In genomic region chr12:39723831-39724230, GRCh38 we compare ENCODE assay signal across 13 cellular contexts.
DNase-seq lines count a peak whose midpoint lies in the region; ATAC-seq and TF ChIP-seq lines count a peak whose summit lies in the region.
"Had no signal": no experiment of that assay in that cellular context is flagged by ENCODE, and none has a peak within 500 bp of the region (broad histone marks: within the 10 kb centered on the region; RNA-seq: fewer than 3 reads in every experiment).

No MANE protein-coding gene starts in this region.

- 22 to 30% (median 26%) methylated on average over 6 of the region's 6 CpGs for WGBS in psoas muscle, 3 donors

- H4K20me1 ChIP-seq in GM23338 (replicated peaks; ENCODE audit: insufficient read depth) (no peaks in the 10 kb centered on the region), PC-3 (ENCODE audit: low read length) (no peaks in the 10 kb centered on the region)

- H3K9ac ChIP-seq in PC-3 (ENCODE audit: low read length), result no peak overlapping the region

- H3K4me1 Mint-ChIP-seq in GM23338, result peaks cover 2% of the 10 kb centered on the region; the same call in 2 of the 3 replicates

- no peaks in the 10 kb centered on the region for H3K27me3 ChIP-seq in GM23338 (ENCODE audit: insufficient read depth)
- peaks cover 12% of the 10 kb centered on the region; the same call in 1 of the 2 replicates for H3K27me3 ChIP-seq in PC-3 (ENCODE audit: low read length)
- H3K27me3 ChIP-seq in psoas muscle (ENCODE audit: insufficient read depth in 3 of 3, low read length in 2 of 3), result no peaks in the 10 kb centered on the region

- H3K9me3 Mint-ChIP-seq in GM23338, result peaks cover 7% of the 10 kb centered on the region; the same call in 1 of the 3 replicates

- TF ChIP-seq CTCF in GM23338 (conservative IDR thresholded peaks at IDR 0.05; ENCODE audit: low read depth in 2 of 2) (no peak), PC-3 (conservative IDR thresholded peaks at IDR 0.05; ENCODE audit: low read depth, low read length) (no peak), psoas muscle (IDR thresholded peaks at IDR 0.05) (no peak)

- H3K36me3 ChIP-seq in GM23338 (ENCODE audit: insufficient read depth), result no peaks in the 10 kb centered on the region
- no peaks in the 10 kb centered on the region for H3K36me3 ChIP-seq in PC-3 (ENCODE audit: low read depth, low read length)
- no peaks in the 10 kb centered on the region for H3K36me3 ChIP-seq in psoas muscle (ENCODE audit: insufficient read depth in 1 of 2, low read depth in 1 of 2)

- H3K4me1 ChIP-seq in GM23338 (ENCODE audit: insufficient read depth), result 0 out of 2 replicates have a peak, but pooled peaks cover 3% of the 10 kb centered on the region
- peaks cover 7% of the 10 kb centered on the region; the same call in 1 of the 2 replicates for H3K4me1 ChIP-seq in PC-3 (ENCODE audit: insufficient read depth, low read length)
- H3K4me1 ChIP-seq in psoas muscle, result no peaks in the 10 kb centered on the region

- no peaks in the 10 kb centered on the region for H3F3A ChIP-seq in GM23338 (replicated peaks; ENCODE audit: low read depth)
- no peaks in the 10 kb centered on the region for H3F3A ChIP-seq in PC-3 (ENCODE audit: low read length, unreplicated experiment)

- intact Hi-C loops in PC-3 (cut with micrococcal nuclease) (no loop called here), psoas muscle (cut with DNase I) (no loop called here)

- H2AFZ ChIP-seq in GM23338 (peak overlapping the region; percentile 26; the same call in 1 of the 2 replicates), PC-3 (ENCODE audit: low read length) (no peak overlapping the region)

- H3K4me3 Mint-ChIP-seq in GM23338, result no peak overlapping the region
- H3K4me3 Mint-ChIP-seq: HFFc6 had no signal

- no peak overlapping the region for H3K4me3 ChIP-seq in GM23338
- H3K4me3 ChIP-seq in PC-3 (ENCODE audit: low read length), result no peak overlapping the region
- H3K4me3 ChIP-seq in psoas muscle, result no peak overlapping the region

- POLR2A ChIA-PET in PC-3 (lab: Charles Lee; ENCODE audit: unreplicated experiment), result no interaction called here

- H3K36me3 Mint-ChIP-seq in GM23338 (ENCODE audit: low read depth), result no peaks in the 10 kb centered on the region; the same call in 2 of the 3 replicates

- H3K9me2 ChIP-seq in GM23338 (ENCODE audit: insufficient read depth) (no peaks in the 10 kb centered on the region), PC-3 (replicated peaks; ENCODE audit: low read length) (no peaks in the 10 kb centered on the region)

- CTCF ChIA-PET in PC-3 (lab: Charles Lee), result no interaction called here

- no TSS peak for BruUV-seq in PC-3 (replicated peaks; lab: Mats Ljungman, UMichigan)

- no peaks in the 10 kb centered on the region for H3K9me3 ChIP-seq in PC-3 (ENCODE audit: low read length)
- H3K9me3 ChIP-seq in psoas muscle, result no peaks in the 10 kb centered on the region

- no peaks in the 10 kb centered on the region for H3K79me2 ChIP-seq in GM23338 (replicated peaks; ENCODE audit: insufficient read depth)
- H3K79me2 ChIP-seq in PC-3 (ENCODE audit: low read length), result no peaks in the 10 kb centered on the region

- H3K27ac Mint-ChIP-seq in GM23338, result no peak overlapping the region
- H3K27ac Mint-ChIP-seq: HFFc6 had no signal

- H3K27me3 Mint-ChIP-seq in GM23338 (ENCODE audit: insufficient read depth, low read depth, poor library complexity), result peaks cover 1% of the 10 kb centered on the region

- H3K27ac ChIP-seq in GM23338 (ENCODE audit: low read depth) (no peak overlapping the region), PC-3 (ENCODE audit: low read length) (no peak overlapping the region), psoas muscle (no peak overlapping the region)

- H3K4me2 ChIP-seq in GM23338, result no peak overlapping the region
- no peak overlapping the region for H3K4me2 ChIP-seq in PC-3 (ENCODE audit: low read length)

- ATAC-seq in GM23338 (no peak), PC-3 (peak; percentile 100), psoas muscle (no peak)

- DNase-seq in AG08395 (ENCODE audit: low spot score), result peak; percentile 23
- DNase-seq in GM23338 (ENCODE audit: low spot score), result no peak
- DNase-seq in PC-3, result peak; percentile 68
- DNase-seq in fibroblast of gingiva (ENCODE audit: low read depth), result peak; percentile 91
- DNase-seq in NCI-H2227 (lab: John Stamatoyannopoulos, UW; ENCODE audit: unreplicated experiment), result no peak
- DNase-seq in NK-92 treated with Interleukin-12 subunit alpha and Interleukin-12 subunit beta, amount 100 ng/mL, for 24 hours (lab: John Stamatoyannopoulos, UW), result no peak
- DNase-seq in psoas muscle, result no peak
- no peak for DNase-seq in effector CD4-positive, alpha-beta T cell
- DNase-seq: activated CD8-positive, alpha-beta memory T cell treated with anti-CD3 and anti-CD28 coated beads for 24 hours; DND-41; effector CD8-positive, alpha-beta T cell; HFFc6; NCI-H1417 treated with DMSO at 0.1 percent for 48 hours had no signal

TF ChIP-seq in GM23338, 12 proteins besides CTCF, POLR2A, EP300 and RAD21 (continues in another document):
- no peak for TF ChIP-seq ETS1 (IDR thresholded peaks at IDR 0.05)
- TF ChIP-seq ZNF114 (CRISPR knock-in tag; IDR thresholded peaks at IDR 0.05), result no peak
- no peak for TF ChIP-seq EZH2 (IDR thresholded peaks at IDR 0.05; ENCODE audit: low read depth, unreplicated experiment)
- TF ChIP-seq JUNB (IDR thresholded peaks at IDR 0.05; ENCODE audit: unreplicated experiment), result no peak
- TF ChIP-seq EZH2phosphoT487 (IDR thresholded peaks at IDR 0.05; ENCODE audit: unreplicated experiment), result no peak
- TF ChIP-seq ZNF462 (CRISPR knock-in tag; IDR thresholded peaks at IDR 0.05), result no peak
- no peak for TF ChIP-seq CREB1 (CRISPR knock-in tag; IDR thresholded peaks at IDR 0.05; ENCODE audit: low read depth)
- no peak for TF ChIP-seq POLR2AphosphoS5 (IDR thresholded peaks at IDR 0.05; ENCODE audit: low read depth)
- no peak for TF ChIP-seq ZNF331 (CRISPR knock-in tag; IDR thresholded peaks at IDR 0.05; ENCODE audit: low read depth)

Comparison
In these comparisons a context has a peak if more than half of its experiments do, and no peak if none do; other contexts are left out.
1. DNase-seq: peak in AG08395 (single experiment), PC-3 (single experiment) and fibroblast of gingiva (single experiment); none in GM23338 (single experiment), NCI-H2227 (single experiment), NK-92 treated with Interleukin-12 subunit alpha and Interleukin-12 subunit beta, amount 100 ng/mL, for 24 hours (single experiment), psoas muscle (0 of 2) and effector CD4-positive, alpha-beta T cell (single experiment).